ENCODE assay signal across 19 cellular contexts in the genomic region with DNA sequence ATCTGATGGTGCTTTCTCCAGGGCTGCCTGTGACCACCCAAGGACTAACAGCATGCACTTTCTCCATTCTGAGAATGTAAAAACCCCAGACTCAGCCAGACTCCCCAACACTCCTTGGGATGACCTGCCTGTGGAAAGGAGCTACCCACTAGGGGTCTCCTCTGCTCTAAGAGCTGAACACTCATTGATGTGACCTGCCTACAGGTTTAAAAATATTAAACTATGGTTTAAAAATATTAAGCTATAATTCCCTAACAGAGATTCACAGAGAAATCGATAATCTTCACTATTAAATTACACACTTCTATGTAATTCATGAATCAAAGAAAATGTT.
DNase-seq lines count a peak whose midpoint lies in the region; ATAC-seq, FAIRE-seq and TF ChIP-seq lines count a peak whose summit lies in the region.
"Had no signal": no experiment of that assay in that cellular context is flagged by ENCODE, and none has a peak within 500 bp of the region (broad histone marks: within the 10 kb centered on the region; RNA-seq: fewer than 3 reads in every experiment).

No MANE protein-coding gene starts in this region.

- TF ChIP-seq RAD21 in H1 (IDR thresholded peaks at IDR 0.05 in 1 of 2, conservative IDR thresholded peaks at IDR 0.05 in 1 of 2; ENCODE audit: low read depth in 2 of 2, low read length in 2 of 2): peak; percentile 43 to 51

- TF ChIP-seq CTCF in D721Med (IDR thresholded peaks at IDR 0.05; ENCODE audit: insufficient read depth, missing control alignments) (peak; percentile 25), OCI-LY3 (IDR thresholded peaks at IDR 0.05; ENCODE audit: low read depth, low read length) (peak; percentile 48), H1 (IDR thresholded peaks at IDR 0.05; ENCODE audit: control extremely low read depth in 1 of 3, insufficient read depth in 1 of 3, low read depth in 1 of 3, low read length in 3 of 3) (peak in 2 of 3 experiments; percentile 7 to 30; a peak in 2 of 4 replicates), right lobe of liver (IDR thresholded peaks at IDR 0.05) (peak in 2 of 4 donors; percentile 33 to 41)

- H3K9ac ChIP-seq in OCI-LY3 (ENCODE audit: low read length) (no peak overlapping the region), H1 (replicated peaks in 1 of 4; ENCODE audit: extremely low read depth in 1 of 4, low read depth in 3 of 4, low read length in 3 of 4) (no peak overlapping the region)

- H3K9me3 ChIP-seq in OCI-LY3 (ENCODE audit: insufficient read depth, low read length): no peaks in the 10 kb centered on the region
- no peaks in the 10 kb centered on the region for H3K9me3 ChIP-seq in H1 (ENCODE audit: insufficient read depth in 2 of 2, low read depth in 1 of 2, low read length in 1 of 2)
- H3K9me3 ChIP-seq in right lobe of liver: no peaks in the 10 kb centered on the region
- H3K9me3 ChIP-seq: breast epithelium, gastroesophageal sphincter, mucosa of descending colon, suprapubic skin had no signal

- H3K14ac ChIP-seq in H1 (ENCODE audit: insufficient read length): no peak overlapping the region

- no peaks in the 10 kb centered on the region for H3K79me1 ChIP-seq in H1 (ENCODE audit: low read depth, low read length)

- H2AFZ ChIP-seq in OCI-LY3 (ENCODE audit: low read depth, low read length) (0 out of 2 replicates have a peak overlapping the region, but pooled peaks have one; percentile 29), H1 (ENCODE audit: low read length) (0 out of 2 replicates have a peak overlapping the region, but pooled peaks have one; percentile 50)

- no peak overlapping the region for H3K18ac ChIP-seq in H1 (ENCODE audit: extremely low read depth, low read length)

- CTCF ChIA-PET in H1 (lab: Charles Lee; ENCODE audit: partially characterized antibody): interaction anchor here (1.0 to 1.5 kb wide), 2 partner anchors 12 to 299 kb away, joined by 3 to 6 read pairs; no protein-coding TSS in a partner anchor

- no peak overlapping the region for H3K27ac ChIP-seq in OCI-LY3 (ENCODE audit: low read length)
- no peak overlapping the region for H3K27ac ChIP-seq in H1 (ENCODE audit: low read depth, low read length)
- H3K27ac ChIP-seq in right lobe of liver: no peak overlapping the region
- H3K27ac ChIP-seq: breast epithelium, gastroesophageal sphincter, SK-N-MC, suprapubic skin had no signal

- H2BK5ac ChIP-seq in H1 (ENCODE audit: low read depth, low read length): no peak overlapping the region

- 96% methylated on average over 1 of the region's 1 CpG; no CpG with 5 or more reads in 1 of the 2 experiments for WGBS in H1 (ENCODE audit: extremely low coverage in 1 of 2, insufficient coverage in 1 of 2, insufficient read length in 1 of 2, insufficient replicate concordance in 2 of 2, low coverage in 1 of 2, low lambda C conversion rate in 2 of 2, missing lambda C conversion rate in 1 of 2), 2 experiments
- 50% methylated on average over 1 of the region's 1 CpG for WGBS in right lobe of liver (ENCODE audit: insufficient coverage, low coverage, low lambda C conversion rate, missing lambda C conversion rate)

- POLR2A ChIA-PET in H1 (lab: Charles Lee; ENCODE audit: partially characterized antibody): no interaction called here

- FAIRE-seq in D721Med (lab: Jason Lieb, UNC): no peak
- no peak for FAIRE-seq in H1 (lab: Jason Lieb, UNC)

- peak in 3 of 4 donors; percentile 51 to 70 (median 63) for ATAC-seq in right lobe of liver
- ATAC-seq: activated T-cell treated with anti-CD3 and anti-CD28 coated beads, Interleukin-2, amount 50 U/mL, for 72 hours; gastroesophageal sphincter; left ventricle myocardium superior; mucosa of descending colon had no signal

- no peak overlapping the region for H4K8ac ChIP-seq in H1 (ENCODE audit: extremely low read depth, insufficient read depth, low read length)

- TF ChIP-seq POLR2A in H1 (IDR thresholded peaks at IDR 0.05; ENCODE audit: control extremely low read depth in 1 of 2, low read depth in 2 of 2, low read length in 2 of 2) (no peak), right lobe of liver (IDR thresholded peaks at IDR 0.05) (no peak)

- no peak for TF ChIP-seq EP300 in H1 (IDR thresholded peaks at IDR 0.05; ENCODE audit: borderline replicate concordance in 1 of 2, low read depth in 2 of 2, low read length in 2 of 2)

- H3K4me2 ChIP-seq in OCI-LY3 (ENCODE audit: low read length) (no peak overlapping the region), H1 (ENCODE audit: insufficient read depth in 1 of 2, low read depth in 2 of 2, low read length in 2 of 2) (no peak overlapping the region)

- intact Hi-C loops in right lobe of liver (cut with DNase I): no loop called here

- no peak overlapping the region for H2BK12ac ChIP-seq in H1 (ENCODE audit: low read depth, low read length)

- no peak overlapping the region for H2AK5ac ChIP-seq in H1 (ENCODE audit: low read depth, low read length)

- no peak overlapping the region for H4K5ac ChIP-seq in H1 (ENCODE audit: insufficient read length, low read depth, low read length)

- no peak overlapping the region for H3K4ac ChIP-seq in H1 (replicated peaks; ENCODE audit: insufficient read length, low read depth, low read length)

- H3K56ac ChIP-seq in H1 (replicated peaks; ENCODE audit: insufficient read length, low read depth, low read length): no peak overlapping the region

- no peak overlapping the region for H2BK20ac ChIP-seq in H1 (ENCODE audit: low read length)

- no peaks in the 10 kb centered on the region for H3K23me2 ChIP-seq in H1 (ENCODE audit: low read depth, low read length)

- H4K20me1 ChIP-seq in OCI-LY3 (ENCODE audit: insufficient read depth, low read length) (no peaks in the 10 kb centered on the region), H1 (replicated peaks in 1 of 2; ENCODE audit: control insufficient read depth in 1 of 2, insufficient read depth in 2 of 2, low read length in 2 of 2) (no peaks in the 10 kb centered on the region)

- H3K4me3 ChIP-seq in OCI-LY3 (ENCODE audit: low read length) (no peak overlapping the region), H1 (ENCODE audit: extremely low read depth in 1 of 4, insufficient read depth in 2 of 4, low read depth in 3 of 4, low read length in 4 of 4) (no peak overlapping the region), right lobe of liver (no peak overlapping the region)
- H3K4me3 ChIP-seq: breast epithelium, gastroesophageal sphincter, mucosa of descending colon, SK-N-MC, suprapubic skin had no signal

- H4K91ac ChIP-seq in H1 (replicated peaks; ENCODE audit: insufficient read length, low read length): no peak overlapping the region

- no peak for DNase-seq in D721Med (ENCODE audit: insufficient read length, low spot score)
- no peak for DNase-seq in H1 (ENCODE audit: low read depth in 1 of 2, low spot score in 2 of 2)
- DNase-seq in right lobe of liver: no peak
- DNase-seq in NCI-H2227 treated with DMSO at 0.1 percent for 48 hours (lab: John Stamatoyannopoulos, UW): no peak
- no peak for DNase-seq in AML-193 (lab: John Stamatoyannopoulos, UW)
- DNase-seq in NCI-H446 (lab: John Stamatoyannopoulos, UW): no peak
- DNase-seq in activated CD4-positive, alpha-beta T cell treated with anti-CD3 and anti-CD28 coated beads for 4 hours: no peak
- DNase-seq: activated naive CD8-positive, alpha-beta T cell treated with anti-CD3 and anti-CD28 coated beads for 36 hours; activated T-cell treated with anti-CD3 and anti-CD28 coated beads, Interleukin-2, amount 50 U/mL, for 72 hours; dermis blood vessel endothelial cell; left ventricle myocardium superior; NCI-H1105; NCI-H2107 had no signal

- no peak overlapping the region for H2BK15ac ChIP-seq in H1 (ENCODE audit: low read length)

- peaks cover 13% of the 10 kb centered on the region for H3K4me1 ChIP-seq in OCI-LY3 (ENCODE audit: low read length)
- no peaks in the 10 kb centered on the region; a peak in 1 of 7 replicates for H3K4me1 ChIP-seq in H1 (replicated peaks in 1 of 4; ENCODE audit: control insufficient read depth in 3 of 4, insufficient read depth in 4 of 4, low read length in 3 of 4)
- no peaks in the 10 kb centered on the region for H3K4me1 ChIP-seq in right lobe of liver
- H3K4me1 ChIP-seq: breast epithelium, gastroesophageal sphincter, suprapubic skin had no signal

- no peak overlapping the region for H2BK120ac ChIP-seq in H1 (replicated peaks; ENCODE audit: low read depth, low read length)

- H3K79me2 ChIP-seq in OCI-LY3 (ENCODE audit: low read length) (no peaks in the 10 kb centered on the region), H1 (ENCODE audit: control insufficient read depth in 1 of 2, insufficient read depth in 2 of 2, low read length in 2 of 2) (no peaks in the 10 kb centered on the region)

- H3K27me3 ChIP-seq in OCI-LY3 (ENCODE audit: low read depth, low read length) (no peaks in the 10 kb centered on the region), H1 (replicated peaks in 1 of 4; ENCODE audit: control insufficient read depth in 3 of 4, extremely low read depth in 1 of 4, insufficient read depth in 3 of 4, low read length in 3 of 4) (no peaks in the 10 kb centered on the region), right lobe of liver (no peaks in the 10 kb centered on the region)
- H3K27me3 ChIP-seq: gastroesophageal sphincter, suprapubic skin had no signal

- H3K36me3 ChIP-seq in OCI-LY3 (replicated peaks; ENCODE audit: low read depth, low read length): no peaks in the 10 kb centered on the region
- H3K36me3 ChIP-seq in H1 (ENCODE audit: control insufficient read depth in 2 of 4, insufficient read depth in 4 of 4, low read length in 3 of 4): no peaks in the 10 kb centered on the region
- no peaks in the 10 kb centered on the region for H3K36me3 ChIP-seq in right lobe of liver
- H3K36me3 ChIP-seq: breast epithelium, gastroesophageal sphincter, suprapubic skin had no signal

- H3K23ac ChIP-seq in H1 (ENCODE audit: insufficient read length): no peak overlapping the region

TF ChIP-seq in H1, 55 proteins besides CTCF, POLR2A, EP300 and RAD21:
- TF ChIP-seq HDAC2 (IDR thresholded peaks at IDR 0.05; ENCODE audit: borderline replicate concordance in 1 of 2, low read depth in 2 of 2, low read length in 2 of 2) (no peak), RBBP5 (IDR thresholded peaks at IDR 0.05; ENCODE audit: borderline replicate concordance, low read depth, low read length) (no peak), CEBPB (IDR thresholded peaks at IDR 0.05; ENCODE audit: low read depth, low read length) (no peak), SUZ12 (IDR thresholded peaks at IDR 0.05; ENCODE audit: low read length) (no peak), RXRA (IDR thresholded peaks at IDR 0.05; ENCODE audit: insufficient read depth, low read depth, low read length) (no peak), TAF1 (IDR thresholded peaks at IDR 0.05; ENCODE audit: low read depth, low read length) (no peak), GTF2F1 (IDR thresholded peaks at IDR 0.05; ENCODE audit: borderline replicate concordance, low read depth, low read length) (no peak), TEAD4 (IDR thresholded peaks at IDR 0.05; ENCODE audit: low read depth, low read length) (no peak), ZNF274 (IDR thresholded peaks at IDR 0.05; ENCODE audit: borderline replicate concordance, extremely low read depth, low read length) (no peak), PHF8 (conservative IDR thresholded peaks at IDR 0.05; ENCODE audit: low read depth, low read length) (no peak)
